Comparison of ENCODE assay signal across 8 cellular contexts in the genomic region with DNA sequence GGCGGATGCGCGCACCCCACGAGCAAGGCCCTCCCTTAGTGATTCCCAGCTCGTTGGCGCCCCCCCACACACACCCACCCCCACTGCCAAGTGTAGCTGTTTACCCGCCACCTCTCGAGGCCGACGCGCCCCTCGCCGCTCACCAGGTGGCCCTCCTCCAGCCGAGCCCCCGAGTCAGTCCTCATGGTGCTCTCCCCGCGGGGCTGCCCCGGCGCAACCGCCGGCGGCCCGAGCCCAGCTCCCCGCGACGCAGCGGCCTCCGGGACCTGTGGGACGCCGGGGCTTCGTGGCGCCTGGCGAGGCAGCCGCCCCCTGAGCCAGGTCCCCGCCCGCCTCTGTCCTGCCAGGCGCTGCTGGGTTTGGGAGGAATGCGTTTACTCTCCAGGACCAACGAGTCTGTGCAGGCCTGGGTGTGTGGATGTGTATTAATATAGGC. TPM values are rescaled to one million over a fixed set of nuclear protein-coding genes. Genes with fewer than 3 reads are reported as not detected.
DNase-seq lines count a peak whose midpoint lies in the region; ATAC-seq, FAIRE-seq and TF ChIP-seq lines count a peak whose summit lies in the region.

A gene with protein sequence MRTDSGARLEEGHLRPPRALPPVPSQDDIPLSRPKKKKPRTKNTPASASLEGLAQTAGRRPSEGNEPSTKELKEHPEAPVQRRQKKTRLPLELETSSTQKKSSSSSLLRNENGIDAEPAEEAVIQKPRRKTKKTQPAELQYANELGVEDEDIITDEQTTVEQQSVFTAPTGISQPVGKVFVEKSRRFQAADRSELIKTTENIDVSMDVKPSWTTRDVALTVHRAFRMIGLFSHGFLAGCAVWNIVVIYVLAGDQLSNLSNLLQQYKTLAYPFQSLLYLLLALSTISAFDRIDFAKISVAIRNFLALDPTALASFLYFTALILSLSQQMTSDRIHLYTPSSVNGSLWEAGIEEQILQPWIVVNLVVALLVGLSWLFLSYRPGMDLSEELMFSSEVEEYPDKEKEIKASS (minus strand): TSS at position 288 of the 436 bp plus-strand sequence. CDS start 103 bp downstream, at position 185.

- peak; percentile 89 for FAIRE-seq in HTR-8/SVneo (lab: Jason Lieb, UNC)

- ATAC-seq in GM21447 (IDR thresholded peaks at IDR 0.05; ENCODE audit: unreplicated experiment): peak; percentile 44
- peak; percentile 65 for ATAC-seq in activated B cell treated with CpG ODN at 0.5 μM for 24 hours (ENCODE audit: low read depth)

- H3K4me1 Mint-ChIP-seq in activated B cell treated with CpG ODN at 0.5 μM for 24 hours (peaks cover 9% of the 10 kb centered on the region), endodermal cell (peaks cover 18% of the 10 kb centered on the region)

- peaks cover 5% of the 10 kb centered on the region for H3K36me3 Mint-ChIP-seq in activated B cell treated with CpG ODN at 0.5 μM for 24 hours (ENCODE audit: low read depth)
- H3K36me3 Mint-ChIP-seq in endodermal cell (ENCODE audit: low read depth): peaks cover under 1% of the 10 kb centered on the region

- H3K4me3 ChIP-seq in endodermal cell (ENCODE audit: low read length) (peak within 1 kb of the TSS; percentile 92), subcutaneous abdominal adipose tissue (ENCODE audit: low read depth in 1 of 5, low read length in 5 of 5) (peak within 1 kb of the TSS; percentile 93 to 99 (median 98))

- TF ChIP-seq CTCF in activated B cell treated with CpG ODN at 0.5 μM for 24 hours (IDR thresholded peaks at IDR 0.05) (no peak), endodermal cell (conservative IDR thresholded peaks at IDR 0.05) (no peak)

- no peaks in the 10 kb centered on the region for H3K4me1 ChIP-seq in endodermal cell (ENCODE audit: control insufficient read depth, insufficient read depth, low read length)
- H3K4me1 ChIP-seq in subcutaneous abdominal adipose tissue (ENCODE audit: control insufficient read depth in 5 of 5, insufficient read depth in 5 of 5, low read length in 5 of 5): peaks cover 0 to 23% (median 13%) of the 10 kb centered on the region in 5 donors

- peak within 1 kb of the TSS; percentile 91 for H3K27ac Mint-ChIP-seq in activated B cell treated with CpG ODN at 0.5 μM for 24 hours
- H3K27ac Mint-ChIP-seq in endodermal cell: peak within 1 kb of the TSS; percentile 98

- peak within 1 kb of the TSS; percentile 88 for H3K27ac ChIP-seq in endodermal cell (ENCODE audit: low read depth, low read length)
- peak within 1 kb of the TSS; percentile 83 for H3K27ac ChIP-seq in subcutaneous abdominal adipose tissue (ENCODE audit: low read depth, low read length)

- DNase-seq in ELF-1 (ENCODE audit: low read depth, low spot score): peak; percentile 32
- peak; percentile 52 for DNase-seq in HTR-8/SVneo (ENCODE audit: insufficient read length, low spot score)
- no peak for DNase-seq in activated B cell treated with CpG ODN at 0.5 μM for 24 hours
- DNase-seq in endodermal cell: no peak
- peak; percentile 37 for DNase-seq in midbrain (lab: John Stamatoyannopoulos, UW)
- no peak for DNase-seq in MV-4-11 (lab: John Stamatoyannopoulos, UW)

- no peaks in the 10 kb centered on the region for H3K27me3 ChIP-seq in endodermal cell (ENCODE audit: control insufficient read depth, insufficient read depth, low read length, poor library complexity, severe bottlenecking)
- no peaks in the 10 kb centered on the region for H3K27me3 ChIP-seq in subcutaneous abdominal adipose tissue (ENCODE audit: control insufficient read depth in 5 of 5, insufficient read depth in 4 of 5, low read length in 5 of 5)

- POLR2A ChIA-PET in activated B cell treated with CpG ODN at 0.5 μM for 24 hours (lab: Charles Lee): interaction anchor here (0.6 to 1.9 kb wide), 7 partner anchors 138 to 779 kb away, joined by 3 to 13 read pairs (median 6); partner anchors contain the start of genes ALS2, CLK1, STRADB and TRAK2

- H3K27me3 Mint-ChIP-seq in activated B cell treated with CpG ODN at 0.5 μM for 24 hours (no peaks in the 10 kb centered on the region), endodermal cell (ENCODE audit: insufficient read depth) (no peaks in the 10 kb centered on the region)

- H3K4me3 Mint-ChIP-seq in activated B cell treated with CpG ODN at 0.5 μM for 24 hours: peak within 1 kb of the TSS; percentile 95
- H3K4me3 Mint-ChIP-seq in endodermal cell: peak within 1 kb of the TSS; percentile 87

- H3K9me3 Mint-ChIP-seq in activated B cell treated with CpG ODN at 0.5 μM for 24 hours (no peaks in the 10 kb centered on the region), endodermal cell (no peaks in the 10 kb centered on the region)

- H3K9ac ChIP-seq in endodermal cell (ENCODE audit: extremely low read depth, low read length, poor library complexity, severe bottlenecking): peak within 1 kb of the TSS; percentile 92
- peak within 1 kb of the TSS; percentile 77 to 95 (median 90) for H3K9ac ChIP-seq in subcutaneous abdominal adipose tissue (ENCODE audit: low read length in 5 of 5)

- intact Hi-C loops in activated B cell treated with CpG ODN at 0.5 μM for 24 hours (cut with micrococcal nuclease): loop anchor here (2.0 to 10.0 kb wide), 9 partner anchors 70 to 1594 kb away; partner anchors contain the start of genes BZW1, CYP20A1, HYCC2 and NDUFB3

- H3K9me3 ChIP-seq in endodermal cell (ENCODE audit: control insufficient read depth, low read length) (no peaks in the 10 kb centered on the region), subcutaneous abdominal adipose tissue (ENCODE audit: control insufficient read depth in 5 of 5, low read length in 5 of 5) (no peaks in the 10 kb centered on the region)

- CTCF ChIA-PET in activated B cell treated with CpG ODN at 0.5 μM for 24 hours (lab: Charles Lee): interaction anchor here (1.0 to 1.1 kb wide), 2 partner anchors 192 to 449 kb away, joined by 3 to 6 read pairs; partner anchors contain the start of genes STRADB and TRAK2

- WGBS in endodermal cell (ENCODE audit: insufficient coverage in 1 of 2, insufficient read length in 1 of 2), 2 experiments: 1 to 4% methylated on average over 16 to 37 of the region's 39 CpGs

- H3K36me3 ChIP-seq in endodermal cell (ENCODE audit: control insufficient read depth, insufficient read depth, low read length) (peaks cover 12% of the 10 kb centered on the region), subcutaneous abdominal adipose tissue (ENCODE audit: control insufficient read depth in 5 of 5, insufficient read depth in 5 of 5, low read length in 5 of 5) (peaks cover 0 to 11% (median 10%) of the 10 kb centered on the region in 5 donors)

RNA-seq across cellular contexts. Expression of the gene that starts here (rescaled TPM):
- total RNA-seq in activated B cell treated with CpG ODN at 0.5 μM for 24 hours (2.8 and 4.0 TPM in 2 replicates), endodermal cell (10 to 100 TPM; 40.3 to 49.3 TPM)
- 47.2 TPM for polyA plus RNA-seq in endodermal cell (2013, experiment 1 of 2)
- 49.6 TPM for polyA plus RNA-seq in endodermal cell (2013, experiment 2 of 2)

Comparison
In these comparisons a context has a peak if more than half of its experiments do, and no peak if none do; other contexts are left out.
1. DNase-seq: peak in ELF-1 (single experiment), HTR-8/SVneo (single experiment) and midbrain (single experiment); none in activated B cell treated with CpG ODN at 0.5 μM for 24 hours (single experiment), endodermal cell (single experiment) and MV-4-11 (single experiment).